In genomic region chr16:50340578-50340977, GRCh38 we compare ENCODE assay signal across 23 cellular contexts. TPM values are rescaled to one million over a fixed set of nuclear protein-coding genes. Genes with fewer than 3 reads are reported as not detected.
DNase-seq lines count a peak whose midpoint lies in the region; TF ChIP-seq lines count a peak whose summit lies in the region.
"Had no signal": no experiment of that assay in that cellular context is flagged by ENCODE, and none has a peak within 500 bp of the region (broad histone marks: within the 10 kb centered on the region; RNA-seq: fewer than 3 reads in every experiment).

No MANE protein-coding gene starts in this region.

- TF ChIP-seq POLR2A in uterus (IDR thresholded peaks at IDR 0.05) (no peak), tibial nerve (IDR thresholded peaks at IDR 0.05) (no peak)

- H3K4me3 ChIP-seq in choroid plexus epithelial cell (ENCODE audit: low read depth, low read length) (no peak overlapping the region), uterus (no peak overlapping the region), tibial nerve (no peak overlapping the region)
- H3K4me3 ChIP-seq: BLaER1, mucosa of descending colon, prostate gland had no signal

- peak overlapping the region; percentile 51 for H3K27ac Mint-ChIP-seq in activated CD4-positive, alpha-beta memory T cell treated with anti-CD3 and anti-CD28 coated beads, Interleukin-2, amount 10 ng/mL, durations not matched to agents 7 days and 5 days
- no peak overlapping the region for H3K27ac Mint-ChIP-seq in activated CD4-positive, alpha-beta memory T cell treated with anti-CD3 and anti-CD28 coated beads for 36 hours
- no peak overlapping the region for H3K27ac Mint-ChIP-seq in activated naive CD8-positive, alpha-beta T cell treated with anti-CD3 and anti-CD28 coated beads for 36 hours

- DNase-seq in activated CD4-positive, alpha-beta memory T cell treated with anti-CD3 and anti-CD28 coated beads, Interleukin-2, amount 10 ng/mL, durations not matched to agents 7 days and 5 days: no peak
- DNase-seq in activated CD4-positive, alpha-beta memory T cell treated with anti-CD3 and anti-CD28 coated beads for 36 hours: no peak
- DNase-seq in choroid plexus epithelial cell (ENCODE audit: low read depth) (peak; percentile 55), iris pigment epithelial cell (ENCODE audit: low read depth) (peak; percentile 49), uterus (no peak), GOT3 (lab: John Stamatoyannopoulos, UW) (no peak), tibial nerve (ENCODE audit: low spot score in 2 of 2) (no peak)
- DNase-seq in activated naive CD8-positive, alpha-beta T cell treated with anti-CD3 and anti-CD28 coated beads for 36 hours: no peak
- DNase-seq: 8988T; activated gamma-delta T cell treated with Interleukin-2 at 50 U/mL for 16 hours; activated T-cell treated with anti-CD3 and anti-CD28 coated beads for 4 hours; central memory CD4-positive, alpha-beta T cell; mucosa of descending colon; NCI-H1048; NCI-H187 treated with DMSO at 0.1 percent for 48 hours; NCI-H748 treated with DMSO at 0.1 percent for 48 hours; small intestine; stimulated activated CD4-positive, alpha-beta T cell treated with anti-CD3 and anti-CD28 coated beads, Interleukin-2, amount 100 ng/mL, for 48 hours; stimulated activated naive CD4-positive, alpha-beta T cell had no signal

- peaks cover 56% of the 10 kb centered on the region for H3K4me1 Mint-ChIP-seq in activated CD4-positive, alpha-beta memory T cell treated with anti-CD3 and anti-CD28 coated beads, Interleukin-2, amount 10 ng/mL, durations not matched to agents 7 days and 5 days
- peaks cover 39% of the 10 kb centered on the region for H3K4me1 Mint-ChIP-seq in activated CD4-positive, alpha-beta memory T cell treated with anti-CD3 and anti-CD28 coated beads for 36 hours (ENCODE audit: low read depth)
- peaks cover 20% of the 10 kb centered on the region for H3K4me1 Mint-ChIP-seq in activated naive CD8-positive, alpha-beta T cell treated with anti-CD3 and anti-CD28 coated beads for 36 hours

- H3K9me3 ChIP-seq in uterus (no peaks in the 10 kb centered on the region), tibial nerve (no peaks in the 10 kb centered on the region)
- H3K9me3 ChIP-seq: BLaER1, mucosa of descending colon, prostate gland had no signal

- TF ChIP-seq EP300 in tibial nerve (IDR thresholded peaks at IDR 0.05): no peak

- H3K4me1 ChIP-seq in uterus (peaks cover 0 to 17% of the 10 kb centered on the region in 2 donors), tibial nerve (peaks cover 0 to 41% (median 2%) of the 10 kb centered on the region in 4 donors)
- H3K4me1 ChIP-seq: BLaER1, prostate gland had no signal

- H3K27me3 ChIP-seq in uterus (no peaks in the 10 kb centered on the region), tibial nerve (no peaks in the 10 kb centered on the region)
- H3K27me3 ChIP-seq: BLaER1 had no signal

- no peak for TF ChIP-seq CTCF in choroid plexus epithelial cell (conservative IDR thresholded peaks at IDR 0.05; ENCODE audit: low read depth, low read length)
- TF ChIP-seq CTCF in uterus (IDR thresholded peaks at IDR 0.05): no peak
- no peak for TF ChIP-seq CTCF in tibial nerve (IDR thresholded peaks at IDR 0.05)

- WGBS in tibial nerve, 2 donors: 25 to 31% methylated on average over 2 of the region's 2 CpGs

- H3K9me3 Mint-ChIP-seq in activated CD4-positive, alpha-beta memory T cell treated with anti-CD3 and anti-CD28 coated beads, Interleukin-2, amount 10 ng/mL, durations not matched to agents 7 days and 5 days: peaks cover 2% of the 10 kb centered on the region
- no peaks in the 10 kb centered on the region for H3K9me3 Mint-ChIP-seq in activated CD4-positive, alpha-beta memory T cell treated with anti-CD3 and anti-CD28 coated beads for 36 hours
- no peaks in the 10 kb centered on the region for H3K9me3 Mint-ChIP-seq in activated naive CD8-positive, alpha-beta T cell treated with anti-CD3 and anti-CD28 coated beads for 36 hours
- H3K9me3 Mint-ChIP-seq: neural crest cell had no signal

- peaks cover 65% of the 10 kb centered on the region for H3K36me3 Mint-ChIP-seq in activated CD4-positive, alpha-beta memory T cell treated with anti-CD3 and anti-CD28 coated beads, Interleukin-2, amount 10 ng/mL, durations not matched to agents 7 days and 5 days (ENCODE audit: low read depth)
- peaks cover 38% of the 10 kb centered on the region for H3K36me3 Mint-ChIP-seq in activated CD4-positive, alpha-beta memory T cell treated with anti-CD3 and anti-CD28 coated beads for 36 hours
- H3K36me3 Mint-ChIP-seq in activated naive CD8-positive, alpha-beta T cell treated with anti-CD3 and anti-CD28 coated beads for 36 hours: peaks cover 26% of the 10 kb centered on the region

- H3K27me3 Mint-ChIP-seq in activated CD4-positive, alpha-beta memory T cell treated with anti-CD3 and anti-CD28 coated beads, Interleukin-2, amount 10 ng/mL, durations not matched to agents 7 days and 5 days: no peaks in the 10 kb centered on the region
- H3K27me3 Mint-ChIP-seq in activated CD4-positive, alpha-beta memory T cell treated with anti-CD3 and anti-CD28 coated beads for 36 hours: no peaks in the 10 kb centered on the region
- no peaks in the 10 kb centered on the region for H3K27me3 Mint-ChIP-seq in activated naive CD8-positive, alpha-beta T cell treated with anti-CD3 and anti-CD28 coated beads for 36 hours

- H3K4me3 Mint-ChIP-seq in activated CD4-positive, alpha-beta memory T cell treated with anti-CD3 and anti-CD28 coated beads, Interleukin-2, amount 10 ng/mL, durations not matched to agents 7 days and 5 days: no peak overlapping the region
- H3K4me3 Mint-ChIP-seq in activated CD4-positive, alpha-beta memory T cell treated with anti-CD3 and anti-CD28 coated beads for 36 hours: no peak overlapping the region
- no peak overlapping the region for H3K4me3 Mint-ChIP-seq in activated naive CD8-positive, alpha-beta T cell treated with anti-CD3 and anti-CD28 coated beads for 36 hours
- H3K4me3 Mint-ChIP-seq: neural crest cell had no signal

- CTCF ChIA-PET in activated CD4-positive, alpha-beta memory T cell treated with anti-CD3 and anti-CD28 coated beads, Interleukin-2, amount 10 ng/mL, durations not matched to agents 7 days and 5 days (lab: Charles Lee): interaction anchor here (1.0 to 7.2 kb wide), 5 partner anchors 13 to 466 kb away, joined by 3 to 98 read pairs (median 11); partner anchors contain the start of gene CNEP1R1
- CTCF ChIA-PET in activated CD4-positive, alpha-beta memory T cell treated with anti-CD3 and anti-CD28 coated beads for 36 hours (lab: Charles Lee): interaction anchor here (0.6 to 6.3 kb wide), 4 partner anchors 12 to 186 kb away, joined by 3 to 93 read pairs (median 16); no protein-coding TSS in a partner anchor

- POLR2A ChIA-PET in activated CD4-positive, alpha-beta memory T cell treated with anti-CD3 and anti-CD28 coated beads, Interleukin-2, amount 10 ng/mL, durations not matched to agents 7 days and 5 days (lab: Charles Lee): interaction anchor here (2.1 to 6.8 kb wide), 4 partner anchors 13 to 124 kb away, joined by 6 to 165 read pairs (median 62); no protein-coding TSS in a partner anchor
- POLR2A ChIA-PET in activated CD4-positive, alpha-beta memory T cell treated with anti-CD3 and anti-CD28 coated beads for 36 hours (lab: Charles Lee): no interaction called here

- intact Hi-C loops in activated CD4-positive, alpha-beta memory T cell treated with anti-CD3 and anti-CD28 coated beads for 36 hours (cut with micrococcal nuclease): no loop called here
- intact Hi-C loops in uterus (cut with DNase I; ENCODE audit: low total_unique reads): no loop called here

- H3K36me3 ChIP-seq in uterus (no peaks in the 10 kb centered on the region), tibial nerve (peaks cover 0 to 39% (median 0%) of the 10 kb centered on the region in 3 donors)
- H3K36me3 ChIP-seq: prostate gland had no signal

- peak overlapping the region; percentile 32 to 62 for H3K27ac ChIP-seq in uterus
- peak overlapping the region in 1 of 4 donors; percentile 59 for H3K27ac ChIP-seq in tibial nerve
- H3K27ac ChIP-seq: BLaER1, prostate gland, RWPE1 had no signal

RNA-seq across cellular contexts. Expression of gene BRD7, which starts 28.2 kb away (rescaled TPM):
- total RNA-seq in activated CD4-positive, alpha-beta memory T cell treated with anti-CD3 and anti-CD28 coated beads, Interleukin-2, amount 10 ng/mL, durations not matched to agents 7 days and 5 days: 100 to 1,000 TPM in 1 of 2 experiments, 10 to 100 TPM in 1; 93.3 to 101 TPM
- 100 to 1,000 TPM in 1 of 2 experiments, 10 to 100 TPM in 1; 87.9 to 103 TPM for total RNA-seq in activated CD4-positive, alpha-beta memory T cell treated with anti-CD3 and anti-CD28 coated beads for 36 hours
- total RNA-seq in uterus (10 to 100 TPM; 26.9 to 74.8 (median 40.3) TPM), tibial nerve (10 to 100 TPM; 35.4 to 55.7 (median 41.6) TPM)
- total RNA-seq in activated naive CD8-positive, alpha-beta T cell treated with anti-CD3 and anti-CD28 coated beads for 36 hours: 10 to 100 TPM; 93.6 to 98.5 TPM

Comparison
In these comparisons a context has a peak if more than half of its experiments do, and no peak if none do; other contexts are left out.
1. DNase-seq: peak in choroid plexus epithelial cell (single experiment) and iris pigment epithelial cell (single experiment); none in activated CD4-positive, alpha-beta memory T cell treated with anti-CD3 and anti-CD28 coated beads, Interleukin-2, amount 10 ng/mL, durations not matched to agents 7 days and 5 days (single experiment), activated CD4-positive, alpha-beta memory T cell treated with anti-CD3 and anti-CD28 coated beads for 36 hours (single experiment), uterus (0 of 2), GOT3 (single experiment), activated naive CD8-positive, alpha-beta T cell treated with anti-CD3 and anti-CD28 coated beads for 36 hours (single experiment) and tibial nerve (0 of 2).